ENCODE assay signal across 25 cellular contexts in genomic region chr2:106516436-106516835, GRCh38. TPM values are rescaled to one million over a fixed set of nuclear protein-coding genes. Genes with fewer than 3 reads are reported as not detected.
"Had no signal": no experiment of that assay in that cellular context is flagged by ENCODE, and none has a peak within 500 bp of the region (broad histone marks: within the 10 kb centered on the region; RNA-seq: fewer than 3 reads in every experiment).

No MANE protein-coding gene starts in this region.

- H3K4me3 ChIP-seq: esophagus muscularis mucosa, gastrocnemius medialis, heart right ventricle, mucosa of descending colon, psoas muscle, right lobe of liver, tibial artery, upper lobe of left lung, uterus had no signal

- H3K4me1 ChIP-seq: gastrocnemius medialis, psoas muscle, right lobe of liver, upper lobe of left lung, uterus had no signal

- H3K27me3 ChIP-seq: esophagus muscularis mucosa, gastrocnemius medialis, neutrophil, right lobe of liver, tibial artery, upper lobe of left lung, uterus had no signal

- H3K27ac ChIP-seq: epithelial cell of prostate, esophagus muscularis mucosa, gastrocnemius medialis, heart right ventricle, neutrophil, psoas muscle, right lobe of liver, tibial artery, upper lobe of left lung, uterus had no signal

- DNase-seq: effector memory CD8-positive, alpha-beta T cell; gastrocnemius medialis; heart right ventricle; hypothalamus; kidney glomerular epithelial cell; mammary epithelial cell; mucosa of descending colon; naive thymus-derived CD8-positive, alpha-beta T cell; psoas muscle; retina; right lobe of liver; stimulated activated CD4-positive, alpha-beta T cell treated with anti-CD3 and anti-CD28 coated beads, Interleukin-4, amount 100 ng/mL, for 1 hour; stimulated activated CD8-positive, alpha-beta memory T cell treated with anti-CD3 and anti-CD28 coated beads, Interleukin-4, amount 100 ng/mL, for 48 hours; tibial artery; upper lobe of left lung; uterus had no signal

- H3K9me3 ChIP-seq: esophagus muscularis mucosa, gastrocnemius medialis, heart right ventricle, mucosa of descending colon, neutrophil, psoas muscle, right lobe of liver, tibial artery, upper lobe of left lung, uterus had no signal

- ATAC-seq: effector memory CD8-positive, alpha-beta T cell; gastrocnemius medialis; heart right ventricle; mucosa of descending colon; naive thymus-derived CD8-positive, alpha-beta T cell; psoas muscle; right lobe of liver; stimulated activated effector memory CD8-positive, alpha-beta T cell treated with anti-CD3 and anti-CD28 coated beads, Interleukin-12 subunit alpha, Interleukin-12 subunit beta, amount 100 ng/mL, for 72 hours had no signal

- FAIRE-seq: islet of Langerhans had no signal

- H3K36me3 ChIP-seq: esophagus muscularis mucosa, gastrocnemius medialis, heart right ventricle, neutrophil, right lobe of liver, tibial artery, upper lobe of left lung, uterus had no signal

RNA-seq across cellular contexts. Expression of gene CD8B2, which starts 29.3 kb away (rescaled TPM):
- total RNA-seq: fibroblast of villous mesenchyme, mammary epithelial cell, osteoblast, psoas muscle, right lobe of liver had no signal
- polyA plus RNA-seq: heart right ventricle, liver, mammary epithelial cell, neural cell had no signal
